Comparison of ENCODE assay signal across 29 cellular contexts in genomic region chr3:185079620-185080019, GRCh38.
"Had no signal": no experiment of that assay in that cellular context is flagged by ENCODE, and none has a peak within 500 bp of the region (broad histone marks: within the 10 kb centered on the region; RNA-seq: fewer than 3 reads in every experiment).

No MANE protein-coding gene starts in this region.

- H3K9me3 ChIP-seq: MG63 had no signal

- H3K36me3 Mint-ChIP-seq: activated naive CD4-positive, alpha-beta T cell treated with anti-CD3 and anti-CD28 coated beads, Interleukin-2, amount 50 U/mL, for 72 hours had no signal

- H3K4me3 Mint-ChIP-seq: activated B cell treated with CpG ODN at 0.5 μM for 24 hours; activated CD4-positive, alpha-beta memory T cell treated with anti-CD3 and anti-CD28 coated beads, Interleukin-2, amount 10 ng/mL, durations not matched to agents 7 days and 5 days; activated naive CD4-positive, alpha-beta T cell treated with anti-CD3 and anti-CD28 coated beads for 36 hours; activated T-cell treated with anti-CD3 and anti-CD28 coated beads, Interleukin-2, amount 50 U/mL, for 24 hours; brain had no signal

- H3K4me3 ChIP-seq: MG63 had no signal

- DNase-seq: activated B cell treated with CpG ODN at 0.5 μM for 24 hours; activated CD4-positive, alpha-beta memory T cell treated with anti-CD3 and anti-CD28 coated beads, Interleukin-2, amount 10 ng/mL, durations not matched to agents 7 days and 5 days; activated CD4-positive, alpha-beta T cell treated with anti-CD3 and anti-CD28 coated beads for 4 hours; activated CD4-positive, CD25-positive, alpha-beta regulatory T cell treated with anti-CD3 and anti-CD28 coated beads, Interleukin-2, amount 50 U/mL, for 72 hours; activated gamma-delta T cell; activated naive CD4-positive, alpha-beta T cell treated with anti-CD3 and anti-CD28 coated beads for 36 hours; activated T-cell treated with anti-CD3 and anti-CD28 coated beads, Interleukin-2, amount 50 U/mL, for 24 hours; anterior cingulate cortex; Kasumi-1; KG1; MG63; NCI-H1048; NCI-H1105 treated with DMSO at 0.1 percent for 48 hours; NCI-H1436; NCI-H1694; NCI-H1930; NCI-H2081 treated with DMSO at 0.1 percent for 48 hours; NCI-H345; NCI-H524 treated with DMSO at 0.1 percent for 48 hours; NK-92 treated with Interleukin-12 subunit alpha and Interleukin-12 subunit beta, amount 100 ng/mL, for 24 hours; Right ventricle myocardium superior; SW 1271; T-helper 1 cell; T-helper 2 cell; T-helper 9 cell had no signal

- ATAC-seq: activated naive CD4-positive, alpha-beta T cell treated with anti-CD3 and anti-CD28 coated beads, Interleukin-2, amount 50 U/mL, for 72 hours had no signal

- H3K9me3 Mint-ChIP-seq: activated B cell treated with CpG ODN at 0.5 μM for 24 hours; activated CD4-positive, alpha-beta memory T cell treated with anti-CD3 and anti-CD28 coated beads, Interleukin-2, amount 10 ng/mL, durations not matched to agents 7 days and 5 days; activated naive CD4-positive, alpha-beta T cell treated with anti-CD3 and anti-CD28 coated beads for 36 hours; activated naive CD4-positive, alpha-beta T cell treated with anti-CD3 and anti-CD28 coated beads, Interleukin-2, amount 50 U/mL, for 72 hours; activated T-cell treated with anti-CD3 and anti-CD28 coated beads, Interleukin-2, amount 50 U/mL, for 24 hours; activated T-helper 2 cell treated with anti-CD3 and anti-CD28 coated beads, Interferon-gamma antibody, Interleukin-2, Interleukin-4, amounts not matched to agents 10 μg/mL and 5 μg/mL and 100 μg/mL, durations not matched to agents 14 hours and 24 hours and 36 hours; brain had no signal

- H3K36me3 ChIP-seq: MG63 had no signal

- H3K27ac ChIP-seq: VCaP had no signal

- H3K4me1 Mint-ChIP-seq: activated B cell treated with CpG ODN at 0.5 μM for 24 hours; activated CD4-positive, alpha-beta memory T cell treated with anti-CD3 and anti-CD28 coated beads, Interleukin-2, amount 10 ng/mL, durations not matched to agents 7 days and 5 days had no signal

- H3K27ac Mint-ChIP-seq: activated B cell treated with CpG ODN at 0.5 μM for 24 hours; activated CD4-positive, alpha-beta memory T cell treated with anti-CD3 and anti-CD28 coated beads, Interleukin-2, amount 10 ng/mL, durations not matched to agents 7 days and 5 days; activated naive CD4-positive, alpha-beta T cell treated with anti-CD3 and anti-CD28 coated beads for 36 hours; activated naive CD4-positive, alpha-beta T cell treated with anti-CD3 and anti-CD28 coated beads, Interleukin-2, amount 50 U/mL, for 72 hours; activated T-cell treated with anti-CD3 and anti-CD28 coated beads, Interleukin-2, amount 50 U/mL, for 24 hours; activated T-helper 2 cell treated with anti-CD3 and anti-CD28 coated beads, Interferon-gamma antibody, Interleukin-2, Interleukin-4, amounts not matched to agents 10 μg/mL and 5 μg/mL and 100 μg/mL, durations not matched to agents 14 hours and 24 hours and 36 hours had no signal
